ENCODE assay signal across 13 cellular contexts in genomic region chr10:111297351-111297848, GRCh38.
DNase-seq lines count a peak whose midpoint lies in the region; ATAC-seq and TF ChIP-seq lines count a peak whose summit lies in the region.
"Had no signal": no experiment of that assay in that cellular context is flagged by ENCODE, and none has a peak within 500 bp of the region (broad histone marks: within the 10 kb centered on the region; RNA-seq: fewer than 3 reads in every experiment).

No MANE protein-coding gene starts in this region.

- H3K9me2 ChIP-seq in hepatocyte (replicated peaks; ENCODE audit: insufficient read depth) = no peaks in the 10 kb centered on the region

- H3K27me3 ChIP-seq in SJSA1 (replicated peaks) = no peaks in the 10 kb centered on the region
- no peaks in the 10 kb centered on the region for H3K27me3 ChIP-seq in hepatocyte
- no peaks in the 10 kb centered on the region for H3K27me3 ChIP-seq in skeletal muscle tissue (ENCODE audit: control insufficient read depth in 3 of 3, insufficient read depth in 3 of 3, low read length in 3 of 3)
- H3K27me3 ChIP-seq in upper lobe of right lung = no peaks in the 10 kb centered on the region

- H3K9me3 ChIP-seq in SJSA1 (replicated peaks) = no peaks in the 10 kb centered on the region
- H3K9me3 ChIP-seq in hepatocyte (ENCODE audit: low read depth) = no peaks in the 10 kb centered on the region
- no peaks in the 10 kb centered on the region for H3K9me3 ChIP-seq in skeletal muscle tissue (ENCODE audit: control insufficient read depth in 3 of 3, low read length in 3 of 3)
- H3K9me3 ChIP-seq in upper lobe of right lung = no peaks in the 10 kb centered on the region

- no peaks in the 10 kb centered on the region for H3K79me2 ChIP-seq in hepatocyte

- H3K27ac ChIP-seq in SJSA1 (peak overlapping the region; percentile 98), hepatocyte (peak overlapping the region; percentile 33), skeletal muscle tissue (ENCODE audit: low read depth, low read length) (peak overlapping the region; percentile 31), upper lobe of right lung (no peak overlapping the region)

- H3K4me1 ChIP-seq in SJSA1 (replicated peaks) = peaks cover 36% of the 10 kb centered on the region
- peaks cover 3% of the 10 kb centered on the region for H3K4me1 ChIP-seq in hepatocyte (ENCODE audit: insufficient read depth)
- no peaks in the 10 kb centered on the region for H3K4me1 ChIP-seq in skeletal muscle tissue (ENCODE audit: control insufficient read depth in 3 of 3, insufficient read depth in 3 of 3, low read length in 3 of 3)
- no peaks in the 10 kb centered on the region for H3K4me1 ChIP-seq in upper lobe of right lung

- no peak for ATAC-seq in upper lobe of right lung
- ATAC-seq in HG03095 (IDR thresholded peaks at IDR 0.05; ENCODE audit: unreplicated experiment) = no peak
- ATAC-seq: stimulated activated effector memory CD8-positive, alpha-beta T cell treated with anti-CD3 and anti-CD28 coated beads, Interleukin-12 subunit alpha, Interleukin-12 subunit beta, amount 100 ng/mL, for 72 hours had no signal

- H3K36me3 ChIP-seq in SJSA1 (no peaks in the 10 kb centered on the region), hepatocyte (replicated peaks; ENCODE audit: insufficient read depth, low read depth) (no peaks in the 10 kb centered on the region), skeletal muscle tissue (ENCODE audit: control insufficient read depth in 3 of 3, insufficient read depth in 3 of 3, low read length in 3 of 3) (no peaks in the 10 kb centered on the region), upper lobe of right lung (no peaks in the 10 kb centered on the region)

- H4K20me1 ChIP-seq in hepatocyte (ENCODE audit: insufficient read depth, poor library complexity, severe bottlenecking) = no peaks in the 10 kb centered on the region

- intact Hi-C loops in upper lobe of right lung (cut with DNase I) = no loop called here

- DNase-seq in GM03348 (ENCODE audit: low spot score) = peak; percentile 75
- peak; percentile 83 to 98 for DNase-seq in SJSA1 (ENCODE audit: low read depth in 1 of 2, low spot score in 2 of 2)
- DNase-seq in hepatocyte (ENCODE audit: low spot score) = peak; percentile 31
- no peak for DNase-seq in foreskin fibroblast
- no peak for DNase-seq in upper lobe of right lung
- DNase-seq in SIG-M5 treated with dmso at 0.1 percent for 504 hours (lab: John Stamatoyannopoulos, UW; ENCODE audit: unreplicated experiment) = no peak
- DNase-seq: activated CD4-positive, alpha-beta T cell treated with anti-CD3 and anti-CD28 coated beads, Interleukin-2, amount 10 ng/mL, durations not matched to agents 7 days and 5 days; NCI-H2171; stimulated activated CD4-positive, alpha-beta T cell treated with anti-CD3 and anti-CD28 coated beads, Interleukin-1b, Interleukin-23, amount 100 ng/mL, for 48 hours had no signal

- no peak for TF ChIP-seq CTCF in hepatocyte (IDR thresholded peaks at IDR 0.05; ENCODE audit: poor library complexity)
- no peak for TF ChIP-seq CTCF in foreskin fibroblast (IDR thresholded peaks at IDR 0.05; ENCODE audit: low read depth, low read length)
- TF ChIP-seq CTCF in upper lobe of right lung (IDR thresholded peaks at IDR 0.05) = no peak

- H3K9ac ChIP-seq in skeletal muscle tissue (ENCODE audit: low read depth in 1 of 3, low read length in 3 of 3) = no peak overlapping the region

- WGBS in hepatocyte (ENCODE audit: low lambda C conversion rate, missing lambda C conversion rate) = 90% methylated on average over 6 of the region's 6 CpGs

- H3K4me3 ChIP-seq in SJSA1 (no peak overlapping the region), hepatocyte (no peak overlapping the region), skeletal muscle tissue (ENCODE audit: low read length in 3 of 3) (no peak overlapping the region), foreskin fibroblast (ENCODE audit: low read depth in 1 of 2, low read length in 2 of 2) (no peak overlapping the region), upper lobe of right lung (no peak overlapping the region)
- H3K4me3 ChIP-seq: lung had no signal

- no peak overlapping the region for H3K4me2 ChIP-seq in hepatocyte

- no peak overlapping the region for H2AFZ ChIP-seq in hepatocyte

Comparison
In these comparisons a context has a peak if more than half of its experiments do, and no peak if none do; other contexts are left out.
1. DNase-seq: peak in GM03348 (single experiment), SJSA1 (2 of 2) and hepatocyte (single experiment); none in foreskin fibroblast (0 of 2), upper lobe of right lung (single experiment) and SIG-M5 treated with dmso at 0.1 percent for 504 hours (single experiment).